Comparison of ENCODE assay signal across 16 cellular contexts in the genomic region with DNA sequence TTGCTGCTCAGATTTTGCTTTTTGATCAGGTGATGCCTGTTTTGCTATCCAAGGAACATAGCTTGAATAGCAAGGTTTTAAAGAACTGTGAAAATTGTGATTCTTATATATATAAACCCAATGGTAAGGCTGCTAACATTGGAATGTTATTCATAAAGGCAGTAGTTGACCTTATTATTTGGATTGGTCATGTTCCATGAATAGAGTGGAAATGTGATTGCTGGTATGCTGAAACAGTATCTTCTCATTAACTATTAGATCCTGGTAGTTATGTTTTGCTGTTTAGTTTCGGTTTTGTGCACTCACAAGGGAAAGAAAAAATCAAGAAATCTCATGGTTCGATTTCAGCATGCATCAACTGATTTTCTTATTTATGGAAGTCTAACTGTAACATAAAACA.
A peak's percentile ranks its signal among the peaks of the same experiment; 100 is the strongest.
DNase-seq lines count a peak whose midpoint lies in the region; ATAC-seq, FAIRE-seq and TF ChIP-seq lines count a peak whose summit lies in the region.
"Had no signal": no experiment of that assay in that cellular context is flagged by ENCODE, and none has a peak within 500 bp of the region (broad histone marks: within the 10 kb centered on the region; RNA-seq: fewer than 3 reads in every experiment).

No MANE protein-coding gene starts in this region.

- DNase-seq in EH (ENCODE audit: low read depth): peak; percentile 44
- DNase-seq in astrocyte (ENCODE audit: low read depth): peak; percentile 3
- peak; percentile 44 for DNase-seq in kidney glomerular epithelial cell (lab: John Stamatoyannopoulos, UW)
- no peak for DNase-seq in psoas muscle
- no peak for DNase-seq in stimulated activated CD4-positive, alpha-beta T cell treated with anti-CD3 and anti-CD28 coated beads, Interleukin-12 subunit alpha, Interleukin-12 subunit beta, amount 100 ng/mL, for 4 hours
- no peak for DNase-seq in MV-4-11 (lab: John Stamatoyannopoulos, UW)
- DNase-seq in effector memory CD4-positive, alpha-beta T cell: no peak
- no peak for DNase-seq in HAP-1 (ENCODE audit: low spot score in 2 of 2)
- DNase-seq: ACHN; CD8-positive, alpha-beta T cell; H9; NCI-H1436 treated with DMSO at 0.1 percent for 48 hours; NCI-H2081; NCI-H510A treated with DMSO at 0.1 percent for 48 hours had no signal

- no peaks in the 10 kb centered on the region for H3K79me2 ChIP-seq in astrocyte (ENCODE audit: insufficient read depth, low read length)

- in situ Hi-C loops in HAP-1 (cut with MboI; ENCODE audit: low sequenced_read_pairs): no loop called here

- no peak overlapping the region for H3K27ac Mint-ChIP-seq in astrocyte (ENCODE audit: unreplicated experiment)
- H3K27ac Mint-ChIP-seq: CD8-positive, alpha-beta T cell; H9 had no signal

- no peak for FAIRE-seq in astrocyte (lab: Jason Lieb, UNC)

- H3K9me3 ChIP-seq in astrocyte (ENCODE audit: insufficient read depth, low read depth, low read length): no peaks in the 10 kb centered on the region
- H3K9me3 ChIP-seq in psoas muscle: no peaks in the 10 kb centered on the region
- no peaks in the 10 kb centered on the region for H3K9me3 ChIP-seq in effector memory CD4-positive, alpha-beta T cell (ENCODE audit: control insufficient read depth, low read length)
- H3K9me3 ChIP-seq in HAP-1: no peaks in the 10 kb centered on the region
- H3K9me3 ChIP-seq: SJSA1 had no signal

- H3K4me1 Mint-ChIP-seq in astrocyte (ENCODE audit: low read depth, unreplicated experiment): peaks cover 23% of the 10 kb centered on the region
- H3K4me1 Mint-ChIP-seq: H9 had no signal

- no peaks in the 10 kb centered on the region for H3K36me3 Mint-ChIP-seq in astrocyte (ENCODE audit: low read depth, unreplicated experiment)
- H3K36me3 Mint-ChIP-seq: CD8-positive, alpha-beta T cell had no signal

- ATAC-seq in psoas muscle: peak in 3 of 4 donors; percentile 65 to 72 (median 67)
- ATAC-seq: CD8-positive, alpha-beta T cell had no signal

- H3K36me3 ChIP-seq in astrocyte (ENCODE audit: insufficient read depth, low read length): no peaks in the 10 kb centered on the region
- H3K36me3 ChIP-seq in psoas muscle (ENCODE audit: insufficient read depth in 1 of 2, low read depth in 1 of 2): no peaks in the 10 kb centered on the region
- no peaks in the 10 kb centered on the region for H3K36me3 ChIP-seq in effector memory CD4-positive, alpha-beta T cell (ENCODE audit: control insufficient read depth, insufficient read depth, low read length)
- H3K36me3 ChIP-seq in HAP-1 (replicated peaks): no peaks in the 10 kb centered on the region
- H3K36me3 ChIP-seq: SJSA1 had no signal

- peaks cover 9% of the 10 kb centered on the region for H3K4me1 ChIP-seq in astrocyte (ENCODE audit: insufficient read depth, low read length)
- H3K4me1 ChIP-seq in psoas muscle: peaks cover 9% of the 10 kb centered on the region
- no peaks in the 10 kb centered on the region for H3K4me1 ChIP-seq in effector memory CD4-positive, alpha-beta T cell (ENCODE audit: control insufficient read depth, insufficient read depth, low read length, poor library complexity, severe bottlenecking)
- no peaks in the 10 kb centered on the region for H3K4me1 ChIP-seq in HAP-1
- H3K4me1 ChIP-seq: SJSA1 had no signal

- WGBS in psoas muscle, 3 donors: 12 to 24% (median 20%) methylated on average over 2 of the region's 2 CpGs

- no peak overlapping the region for H3K4me3 Mint-ChIP-seq in astrocyte (ENCODE audit: unreplicated experiment)
- H3K4me3 Mint-ChIP-seq: CD8-positive, alpha-beta T cell; H9 had no signal

- intact Hi-C loops in psoas muscle (cut with DNase I): no loop called here

- no peaks in the 10 kb centered on the region for H3K27me3 Mint-ChIP-seq in astrocyte (ENCODE audit: low read depth, unreplicated experiment)

- no peak overlapping the region for H3K4me3 ChIP-seq in astrocyte (ENCODE audit: insufficient read depth, low read depth, low read length)
- peak overlapping the region; percentile 47 for H3K4me3 ChIP-seq in psoas muscle
- no peak overlapping the region for H3K4me3 ChIP-seq in effector memory CD4-positive, alpha-beta T cell (ENCODE audit: insufficient read depth, low read depth, low read length, poor library complexity, severe bottlenecking)
- H3K4me3 ChIP-seq in HAP-1: no peak overlapping the region
- H3K4me3 ChIP-seq: SJSA1 had no signal

- H3K4me2 ChIP-seq in astrocyte (ENCODE audit: low read length): no peak overlapping the region

- no peak overlapping the region for H3K27ac ChIP-seq in astrocyte (ENCODE audit: low read depth, low read length)
- peak overlapping the region; percentile 28 for H3K27ac ChIP-seq in psoas muscle
- no peak overlapping the region for H3K27ac ChIP-seq in effector memory CD4-positive, alpha-beta T cell (ENCODE audit: insufficient read depth, low read length, poor library complexity, severe bottlenecking)
- H3K27ac ChIP-seq: RWPE1, SJSA1 had no signal

- H3K27me3 ChIP-seq in astrocyte (ENCODE audit: insufficient read depth, low read length): no peaks in the 10 kb centered on the region
- no peaks in the 10 kb centered on the region for H3K27me3 ChIP-seq in psoas muscle (ENCODE audit: insufficient read depth in 3 of 3, low read length in 2 of 3)
- H3K27me3 ChIP-seq in effector memory CD4-positive, alpha-beta T cell (replicated peaks; ENCODE audit: control insufficient read depth, insufficient read depth, low read length, poor library complexity, severe bottlenecking): no peaks in the 10 kb centered on the region
- H3K27me3 ChIP-seq in HAP-1 (ENCODE audit: low read depth): peaks cover 4% of the 10 kb centered on the region; the same call in 1 of the 2 replicates
- H3K27me3 ChIP-seq: SJSA1 had no signal

- no peak overlapping the region for H3K9ac ChIP-seq in astrocyte (ENCODE audit: low read length)

- no peak overlapping the region for H2AFZ ChIP-seq in astrocyte (ENCODE audit: low read depth, low read length)

- H4K20me1 ChIP-seq in astrocyte (ENCODE audit: insufficient read depth, low read length): no peaks in the 10 kb centered on the region

- TF ChIP-seq CTCF in astrocyte (IDR thresholded peaks at IDR 0.05; ENCODE audit: insufficient read depth, low read depth, low read length) (no peak), psoas muscle (IDR thresholded peaks at IDR 0.05) (no peak)

- H3K9me3 Mint-ChIP-seq in astrocyte (ENCODE audit: unreplicated experiment): no peaks in the 10 kb centered on the region
- H3K9me3 Mint-ChIP-seq: CD8-positive, alpha-beta T cell; H9 had no signal

Comparison
In these comparisons a context has a peak if more than half of its experiments do, and no peak if none do; other contexts are left out.
1. DNase-seq: peak in EH (single experiment), astrocyte (single experiment) and kidney glomerular epithelial cell (single experiment); none in psoas muscle (0 of 2), stimulated activated CD4-positive, alpha-beta T cell treated with anti-CD3 and anti-CD28 coated beads, Interleukin-12 subunit alpha, Interleukin-12 subunit beta, amount 100 ng/mL, for 4 hours (single experiment), MV-4-11 (single experiment), effector memory CD4-positive, alpha-beta T cell (0 of 3) and HAP-1 (0 of 2).